ENCODE assay signal across 14 cellular contexts in genomic region chr11:126363706-126364245, GRCh38. TPM values are rescaled to one million over a fixed set of nuclear protein-coding genes. Genes with fewer than 3 reads are reported as not detected.
A peak's percentile ranks its signal among the peaks of the same experiment; 100 is the strongest.
DNase-seq lines count a peak whose midpoint lies in the region; TF ChIP-seq lines count a peak whose summit lies in the region.
"Had no signal": no experiment of that assay in that cellular context is flagged by ENCODE, and none has a peak within 500 bp of the region (broad histone marks: within the 10 kb centered on the region; RNA-seq: fewer than 3 reads in every experiment).

No MANE protein-coding gene starts in this region.

- no peak overlapping the region for H3K9ac ChIP-seq in endodermal cell (ENCODE audit: extremely low read depth, low read length, poor library complexity, severe bottlenecking)
- H3K9ac ChIP-seq in mesenchymal stem cell (ENCODE audit: low read length) = no peak overlapping the region

- intact Hi-C loops in PC-9 (cut with micrococcal nuclease; ENCODE audit: unreplicated experiment) = loop anchor here (2.0 kb wide), 1 partner anchor 19 kb away; no protein-coding TSS in a partner anchor
- intact Hi-C loops in spleen (cut with DNase I; ENCODE audit: low total_unique reads) = no loop called here
- intact Hi-C loops in activated naive CD4-positive, alpha-beta T cell treated with anti-CD3 and anti-CD28 coated beads for 36 hours (cut with micrococcal nuclease) = no loop called here

- no peaks in the 10 kb centered on the region for H3K36me3 ChIP-seq in PC-9 (ENCODE audit: low read depth)
- H3K36me3 ChIP-seq in endodermal cell (ENCODE audit: control insufficient read depth, insufficient read depth, low read length) = no peaks in the 10 kb centered on the region
- peaks cover 0 to 4% of the 10 kb centered on the region in 2 experiments for H3K36me3 ChIP-seq in mesenchymal stem cell (ENCODE audit: control insufficient read depth in 1 of 2, insufficient read depth in 2 of 2, low read depth in 1 of 2, low read length in 2 of 2)
- H3K36me3 ChIP-seq in spleen = no peaks in the 10 kb centered on the region
- H3K36me3 ChIP-seq: HAP-1 had no signal

- H3K4me3 ChIP-seq in PC-9 (no peak overlapping the region), endodermal cell (ENCODE audit: low read length) (no peak overlapping the region), mesenchymal stem cell (ENCODE audit: insufficient read depth in 1 of 2, low read depth in 1 of 2, low read length in 2 of 2) (no peak overlapping the region), spleen (no peak overlapping the region)
- H3K4me3 ChIP-seq: HAP-1 had no signal

- no peak overlapping the region for H3K23ac ChIP-seq in mesenchymal stem cell (ENCODE audit: low read length in 2 of 2)

- H3K18ac ChIP-seq in mesenchymal stem cell (ENCODE audit: low read depth in 1 of 2, low read length in 2 of 2) = no peak overlapping the region

- DNase-seq in PC-9 (peak in 1 of 2 experiments; percentile 20), endodermal cell (peak; percentile 37), mesenchymal stem cell (no peak), spleen (peak; percentile 68), cerebellum (ENCODE audit: low spot score) (no peak), germinal center (ENCODE audit: low spot score) (no peak), KG1 (lab: John Stamatoyannopoulos, UW) (no peak)
- no peak for DNase-seq in activated naive CD4-positive, alpha-beta T cell treated with anti-CD3 and anti-CD28 coated beads for 36 hours
- DNase-seq: activated effector memory CD4-positive, alpha-beta T cell treated with Interleukin-2 at 50 U/mL for 16 hours; effector CD4-positive, alpha-beta T cell; stimulated activated naive CD4-positive, alpha-beta T cell treated with Interleukin-2 at 50 U/mL for 16 hours had no signal

- H3K9me2 ChIP-seq in PC-9 (ENCODE audit: insufficient read depth) = no peaks in the 10 kb centered on the region

- peaks cover 14% of the 10 kb centered on the region; the same call in 1 of the 2 replicates for H3F3A ChIP-seq in PC-9 (ENCODE audit: insufficient read depth, low read depth)

- no peak overlapping the region for H2AFZ ChIP-seq in PC-9
- H2AFZ ChIP-seq in mesenchymal stem cell (ENCODE audit: low read depth, low read length) = no peak overlapping the region

- H3K4me3 Mint-ChIP-seq in endodermal cell = no peak overlapping the region
- H3K4me3 Mint-ChIP-seq in activated naive CD4-positive, alpha-beta T cell treated with anti-CD3 and anti-CD28 coated beads for 36 hours = no peak overlapping the region
- H3K4me3 Mint-ChIP-seq: memory B cell, WTC11 had no signal

- no peak overlapping the region for H2BK5ac ChIP-seq in mesenchymal stem cell (ENCODE audit: low read depth, low read length, poor library complexity, severe bottlenecking)

- no peaks in the 10 kb centered on the region for H3K27me3 Mint-ChIP-seq in endodermal cell (ENCODE audit: insufficient read depth)
- H3K27me3 Mint-ChIP-seq in activated naive CD4-positive, alpha-beta T cell treated with anti-CD3 and anti-CD28 coated beads for 36 hours (ENCODE audit: low read depth) = no peaks in the 10 kb centered on the region
- H3K27me3 Mint-ChIP-seq: memory B cell had no signal

- peak overlapping the region; percentile 66 for H2BK15ac ChIP-seq in mesenchymal stem cell (ENCODE audit: low read depth, poor library complexity, severe bottlenecking)

- peaks cover 2% of the 10 kb centered on the region for H3K36me3 Mint-ChIP-seq in endodermal cell (ENCODE audit: low read depth)
- H3K36me3 Mint-ChIP-seq in activated naive CD4-positive, alpha-beta T cell treated with anti-CD3 and anti-CD28 coated beads for 36 hours (ENCODE audit: low read depth) = no peaks in the 10 kb centered on the region
- H3K36me3 Mint-ChIP-seq: memory B cell, WTC11 had no signal

- 0 out of 2 replicates have a peak, but pooled peaks cover 2% of the 10 kb centered on the region for H4K20me1 ChIP-seq in PC-9 (ENCODE audit: insufficient read depth)

- CTCF ChIA-PET in PC-9 (lab: Charles Lee) = no interaction called here
- CTCF ChIA-PET in activated naive CD4-positive, alpha-beta T cell treated with anti-CD3 and anti-CD28 coated beads for 36 hours (lab: Charles Lee) = no interaction called here

- H3K4me1 ChIP-seq in PC-9 (replicated peaks; ENCODE audit: insufficient read depth) = peaks cover 83% of the 10 kb centered on the region
- peaks cover 10% of the 10 kb centered on the region for H3K4me1 ChIP-seq in endodermal cell (ENCODE audit: control insufficient read depth, insufficient read depth, low read length)
- peaks cover 6% of the 10 kb centered on the region for H3K4me1 ChIP-seq in mesenchymal stem cell (ENCODE audit: control insufficient read depth, insufficient read depth, low read depth, low read length)
- H3K4me1 ChIP-seq in spleen = peaks cover 7 to 88% (median 57%) of the 10 kb centered on the region in 6 donors

- no peak overlapping the region for H2BK120ac ChIP-seq in mesenchymal stem cell (ENCODE audit: low read depth, low read length)

- H3K14ac ChIP-seq in mesenchymal stem cell (ENCODE audit: low read length in 2 of 2) = no peak overlapping the region

- peak overlapping the region; percentile 12 for H4K91ac ChIP-seq in mesenchymal stem cell (ENCODE audit: low read length)

- H3K9me3 ChIP-seq in PC-9 (ENCODE audit: insufficient read depth, low read depth) (no peaks in the 10 kb centered on the region), endodermal cell (ENCODE audit: control insufficient read depth, low read length) (no peaks in the 10 kb centered on the region), mesenchymal stem cell (ENCODE audit: control insufficient read depth, low read length) (no peaks in the 10 kb centered on the region), spleen (no peaks in the 10 kb centered on the region)
- H3K9me3 ChIP-seq: HAP-1 had no signal

- no peak overlapping the region for H2AK5ac ChIP-seq in mesenchymal stem cell (ENCODE audit: low read length, severe bottlenecking)

- no peak overlapping the region for H2BK12ac ChIP-seq in mesenchymal stem cell (ENCODE audit: low read length in 2 of 2)

- peak overlapping the region; percentile 29; the same call in 1 of the 2 replicates for H3K27ac ChIP-seq in PC-9
- peak overlapping the region; percentile 44 for H3K27ac ChIP-seq in endodermal cell (ENCODE audit: low read depth, low read length)
- no peak overlapping the region for H3K27ac ChIP-seq in mesenchymal stem cell (ENCODE audit: low read length, poor library complexity, severe bottlenecking)
- H3K27ac ChIP-seq in spleen = peak overlapping the region in 4 of 8 donors; percentile 35 to 92 (median 50)

- TF ChIP-seq POLR2A in spleen (IDR thresholded peaks at IDR 0.05) = no peak

- peaks cover 33% of the 10 kb centered on the region for H3K4me1 Mint-ChIP-seq in endodermal cell
- peaks cover 7% of the 10 kb centered on the region for H3K4me1 Mint-ChIP-seq in activated naive CD4-positive, alpha-beta T cell treated with anti-CD3 and anti-CD28 coated beads for 36 hours (ENCODE audit: low read depth)

- H3K79me2 ChIP-seq in PC-9 (ENCODE audit: low read depth) = peaks cover 79% of the 10 kb centered on the region

- BruUV-seq in PC-9 (replicated peaks; lab: Mats Ljungman, UMichigan) = no TSS peak

- TF ChIP-seq CTCF in PC-9 (conservative IDR thresholded peaks at IDR 0.05) (no peak), endodermal cell (conservative IDR thresholded peaks at IDR 0.05) (no peak), spleen (IDR thresholded peaks at IDR 0.05 in 8 of 11, conservative IDR thresholded peaks at IDR 0.05 in 3 of 11) (no peak)

- no peaks in the 10 kb centered on the region for H3K9me3 Mint-ChIP-seq in endodermal cell
- H3K9me3 Mint-ChIP-seq in activated naive CD4-positive, alpha-beta T cell treated with anti-CD3 and anti-CD28 coated beads for 36 hours = no peaks in the 10 kb centered on the region
- H3K9me3 Mint-ChIP-seq: memory B cell, WTC11 had no signal

- peaks cover 44% of the 10 kb centered on the region for H3K79me1 ChIP-seq in mesenchymal stem cell (replicated peaks; ENCODE audit: low read length, poor library complexity, severe bottlenecking)

- peak overlapping the region in 1 of 2 experiments; percentile 6 for H3K4ac ChIP-seq in mesenchymal stem cell (ENCODE audit: low read depth in 1 of 2, low read length in 2 of 2)

- H4K8ac ChIP-seq in mesenchymal stem cell (ENCODE audit: low read length) = no peak overlapping the region

- H3K27me3 ChIP-seq in PC-9 (ENCODE audit: insufficient read depth, low read depth) (no peaks in the 10 kb centered on the region), endodermal cell (ENCODE audit: control insufficient read depth, insufficient read depth, low read length, poor library complexity, severe bottlenecking) (no peaks in the 10 kb centered on the region), mesenchymal stem cell (ENCODE audit: control insufficient read depth in 1 of 2, insufficient read depth in 1 of 2, low read length in 2 of 2) (no peaks in the 10 kb centered on the region), spleen (replicated peaks in 1 of 7) (no peaks in the 10 kb centered on the region)

- no peak overlapping the region for H3K4me2 ChIP-seq in PC-9
- H3K4me2 ChIP-seq in mesenchymal stem cell (ENCODE audit: low read length, poor library complexity, severe bottlenecking) = no peak overlapping the region

- 80 to 84% methylated on average over 1 to 10 of the region's 10 CpGs for WGBS in endodermal cell (ENCODE audit: insufficient coverage in 1 of 2, insufficient read length in 1 of 2), 2 experiments
- 98% methylated on average over 8 of the region's 10 CpGs for WGBS in mesenchymal stem cell
- WGBS in spleen, 5 donors = 79 to 85% (median 84%) methylated on average over 10 of the region's 10 CpGs

- POLR2A ChIA-PET in PC-9 (lab: Charles Lee; ENCODE audit: unreplicated experiment) = interaction anchor here (0.6 kb wide), 1 partner anchor 205 kb away, joined by 3 read pairs; no protein-coding TSS in a partner anchor

- no peak overlapping the region for H3K27ac Mint-ChIP-seq in endodermal cell
- no peak overlapping the region for H3K27ac Mint-ChIP-seq in activated naive CD4-positive, alpha-beta T cell treated with anti-CD3 and anti-CD28 coated beads for 36 hours
- H3K27ac Mint-ChIP-seq: memory B cell, WTC11 had no signal

RNA-seq across cellular contexts. Expression of gene ST3GAL4, which starts 8.3 kb away (rescaled TPM):
- total RNA-seq in PC-9 (2021) (44.1 and 46.2 TPM in 2 replicates), endodermal cell (10 to 100 TPM; 16.5 to 21.5 TPM), spleen (100 to 1,000 TPM in 1 of 7 donors, 10 to 100 TPM in 6; 41.2 to 102 (median 53.0) TPM), cerebellum (13.7 TPM)
- 15.6 TPM for polyA plus RNA-seq in endodermal cell (2013, experiment 1 of 2)
- 13.3 TPM for polyA plus RNA-seq in endodermal cell (2013, experiment 2 of 2)
- 11.1 TPM for polyA plus RNA-seq in mesenchymal stem cell (2013, experiment 1 of 2)
- polyA plus RNA-seq in mesenchymal stem cell (2013, experiment 2 of 2) = 11.5 TPM
- 10 to 100 TPM; 12.8 to 25.0 (median 22.4) TPM for polyA plus RNA-seq in spleen
- 1 to 10 TPM; 7.6 to 8.0 TPM for total RNA-seq in activated naive CD4-positive, alpha-beta T cell treated with anti-CD3 and anti-CD28 coated beads for 36 hours

RNA-seq across cellular contexts. Expression of gene DCPS, which starts 59.9 kb away (rescaled TPM):
- total RNA-seq in PC-9 (2021) (23.8 and 27.2 TPM in 2 replicates), endodermal cell (10 to 100 TPM; 19.0 to 22.6 TPM), spleen (10 to 100 TPM; 17.4 to 30.8 (median 21.1) TPM), cerebellum (4.5 TPM)
- polyA plus RNA-seq in endodermal cell (2013, experiment 1 of 2) = 20.5 TPM
- polyA plus RNA-seq in endodermal cell (2013, experiment 2 of 2) = 19.2 TPM
- 13.0 TPM for polyA plus RNA-seq in mesenchymal stem cell (2013, experiment 1 of 2)
- polyA plus RNA-seq in mesenchymal stem cell (2013, experiment 2 of 2) = 12.5 TPM
- polyA plus RNA-seq in spleen = 10 to 100 TPM; 23.9 to 35.2 (median 30.4) TPM
- total RNA-seq in activated naive CD4-positive, alpha-beta T cell treated with anti-CD3 and anti-CD28 coated beads for 36 hours = 10 to 100 TPM; 34.9 to 39.5 TPM

Comparison
In these comparisons a context has a peak if more than half of its experiments do, and no peak if none do; other contexts are left out.
1. DNase-seq: peak in endodermal cell (single experiment) and spleen (single experiment); none in mesenchymal stem cell (single experiment), activated naive CD4-positive, alpha-beta T cell treated with anti-CD3 and anti-CD28 coated beads for 36 hours (single experiment), cerebellum (single experiment), germinal center (single experiment) and KG1 (single experiment).